In genomic region chr3:185825379-185825638, GRCh38 we compare ENCODE assay signal across 8 cellular contexts. TPM values are rescaled to one million over a fixed set of nuclear protein-coding genes. Genes with fewer than 3 reads are reported as not detected.
DNase-seq lines count a peak whose midpoint lies in the region; ATAC-seq and TF ChIP-seq lines count a peak whose summit lies in the region.

No MANE protein-coding gene starts in this region.

- H3K4me1 ChIP-seq in CD4-positive, CD25-positive, alpha-beta regulatory T cell (ENCODE audit: control insufficient read depth, insufficient read depth, low read length, poor library complexity, severe bottlenecking) = peaks cover 25% of the 10 kb centered on the region
- H3K4me1 ChIP-seq in muscle layer of duodenum (ENCODE audit: control insufficient read depth in 1 of 2, insufficient read depth in 2 of 2, low read length in 2 of 2) = peaks cover 3 to 31% of the 10 kb centered on the region in 2 donors

- H3K27ac Mint-ChIP-seq in CD4-positive, CD25-positive, alpha-beta regulatory T cell = no peak overlapping the region

- H3K27me3 Mint-ChIP-seq in CD4-positive, CD25-positive, alpha-beta regulatory T cell = peaks cover 82% of the 10 kb centered on the region

- no peak overlapping the region for H3K27ac ChIP-seq in CD4-positive, CD25-positive, alpha-beta regulatory T cell (ENCODE audit: insufficient read depth, low read length, poor library complexity, severe bottlenecking)
- H3K27ac ChIP-seq in brain microvascular endothelial cell = peak overlapping the region; percentile 94
- H3K27ac ChIP-seq in muscle layer of duodenum (ENCODE audit: low read length) = no peak overlapping the region

- H3K9me3 ChIP-seq in CD4-positive, CD25-positive, alpha-beta regulatory T cell (ENCODE audit: control insufficient read depth in 2 of 2, low read length in 2 of 2) = no peaks in the 10 kb centered on the region
- H3K9me3 ChIP-seq in muscle layer of duodenum (ENCODE audit: control insufficient read depth in 1 of 2, low read length in 2 of 2) = no peaks in the 10 kb centered on the region

- H3K4me1 Mint-ChIP-seq in CD4-positive, CD25-positive, alpha-beta regulatory T cell = peaks cover 7 to 23% (median 16%) of the 10 kb centered on the region in 4 donors

- H3K36me3 Mint-ChIP-seq in CD4-positive, CD25-positive, alpha-beta regulatory T cell = no peaks in the 10 kb centered on the region

- peaks cover 0 to 4% (median 0%) of the 10 kb centered on the region in 7 donors for H3K9me3 Mint-ChIP-seq in CD4-positive, CD25-positive, alpha-beta regulatory T cell

- H3K36me3 ChIP-seq in CD4-positive, CD25-positive, alpha-beta regulatory T cell (ENCODE audit: control insufficient read depth, insufficient read depth, low read length) = no peaks in the 10 kb centered on the region
- no peaks in the 10 kb centered on the region for H3K36me3 ChIP-seq in brain microvascular endothelial cell (replicated peaks)
- no peaks in the 10 kb centered on the region for H3K36me3 ChIP-seq in muscle layer of duodenum (ENCODE audit: control insufficient read depth in 1 of 2, insufficient read depth in 2 of 2, low read length in 2 of 2)

- peak overlapping the region; percentile 70 to 81 (median 76) for H3K4me3 Mint-ChIP-seq in CD4-positive, CD25-positive, alpha-beta regulatory T cell

- DNase-seq in CD4-positive, CD25-positive, alpha-beta regulatory T cell = no peak
- DNase-seq in brain microvascular endothelial cell (no peak), NCI-H1436 treated with DMSO at 0.1 percent for 48 hours (lab: John Stamatoyannopoulos, UW) (no peak), SKM-1 treated with dmso at 0.1 percent for 144 hours (lab: John Stamatoyannopoulos, UW; ENCODE audit: unreplicated experiment) (no peak), retina (no peak)

- ATAC-seq in CD4-positive, CD25-positive, alpha-beta regulatory T cell (ENCODE audit: low read depth in 2 of 2) = no peak
- ATAC-seq in HG02970 (IDR thresholded peaks at IDR 0.05; ENCODE audit: low FRiP score, unreplicated experiment) (peak; percentile 34), GM21737 (IDR thresholded peaks at IDR 0.05; ENCODE audit: unreplicated experiment) (no peak)

- peaks cover 42% of the 10 kb centered on the region for H3K27me3 ChIP-seq in CD4-positive, CD25-positive, alpha-beta regulatory T cell (ENCODE audit: control insufficient read depth, insufficient read depth, low read length)
- H3K27me3 ChIP-seq in brain microvascular endothelial cell (replicated peaks) (no peaks in the 10 kb centered on the region), muscle layer of duodenum (ENCODE audit: low read depth, low read length) (no peaks in the 10 kb centered on the region)

- in situ Hi-C loops in brain microvascular endothelial cell (cut with HindIII; ENCODE audit: low pct_ligation_motif_present, low sequenced_read_pairs) = no loop called here

- TF ChIP-seq CTCF in brain microvascular endothelial cell (IDR thresholded peaks at IDR 0.05; ENCODE audit: low read depth, low read length, missing control alignments) = no peak

- H3K4me3 ChIP-seq in CD4-positive, CD25-positive, alpha-beta regulatory T cell (ENCODE audit: low read depth, low read length) = no peak overlapping the region
- H3K4me3 ChIP-seq in brain microvascular endothelial cell (ENCODE audit: low read depth, low read length) (peak overlapping the region; percentile 89), muscle layer of duodenum (ENCODE audit: low read depth in 1 of 2, low read length in 2 of 2) (peak overlapping the region; percentile 55 to 75)

RNA-seq across cellular contexts. Expression of gene IGF2BP2, which starts 0.5 kb away (rescaled TPM):
- total RNA-seq in CD4-positive, CD25-positive, alpha-beta regulatory T cell = 3.6 TPM
- not detected for polyA plus RNA-seq in CD4-positive, CD25-positive, alpha-beta regulatory T cell
